ENCODE assay signal across 1 cellular context in genomic region chr10:37976091-37976879, GRCh38.
TF ChIP-seq lines count a peak whose summit lies in the region.

Gene ZNF25, minus strand, starts transcription at chr10:37976647. Its CDS starts 4,925 bp downstream, at chr10:37971722.

TF ChIP-seq in IMR-90, 13 proteins besides CTCF, POLR2A, EP300 and RAD21 (continued from another document):
- TF ChIP-seq ELK1 (IDR thresholded peaks at IDR 0.05; ENCODE audit: borderline replicate concordance, low read depth, low read length) = no peak
